ENCODE assay signal across 11 cellular contexts in the genomic region with DNA sequence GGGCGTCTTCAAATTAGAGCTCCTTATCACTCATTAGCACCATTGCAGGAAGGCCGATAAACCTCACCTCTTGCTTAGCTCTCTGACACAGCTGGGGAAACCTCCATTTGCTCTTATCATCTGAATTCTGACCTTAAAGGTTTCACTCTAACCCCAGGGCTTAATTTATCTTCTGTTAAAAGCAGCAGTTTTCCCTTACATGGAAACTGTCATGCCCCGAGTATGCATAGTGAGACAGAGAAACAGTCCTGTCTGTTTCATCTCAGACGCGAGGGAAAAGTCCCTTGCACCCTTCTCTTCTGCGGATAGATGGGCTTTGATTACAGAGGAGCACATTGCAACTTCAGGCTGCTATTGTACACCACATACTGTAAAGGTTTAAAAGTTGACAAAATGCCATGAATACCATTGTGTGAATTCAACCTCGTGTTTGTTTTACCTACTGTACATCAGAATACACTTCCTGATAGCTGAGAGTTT.
DNase-seq lines count a peak whose midpoint lies in the region; ATAC-seq lines count a peak whose summit lies in the region.
"Had no signal": no experiment of that assay in that cellular context is flagged by ENCODE, and none has a peak within 500 bp of the region (broad histone marks: within the 10 kb centered on the region; RNA-seq: fewer than 3 reads in every experiment).

No MANE protein-coding gene starts in this region.

- H3K36me3 Mint-ChIP-seq in activated CD8-positive, alpha-beta T cell treated with anti-CD3 and anti-CD28 coated beads, Interleukin-2, amount 10 ng/mL, durations not matched to agents 7 days and 5 days (ENCODE audit: low read depth): no peaks in the 10 kb centered on the region

- H3K9ac ChIP-seq in adipocyte (ENCODE audit: low read length): no peak overlapping the region

- H3K27ac Mint-ChIP-seq in activated CD8-positive, alpha-beta T cell treated with anti-CD3 and anti-CD28 coated beads, Interleukin-2, amount 10 ng/mL, durations not matched to agents 7 days and 5 days: no peak overlapping the region

- peaks cover 15% of the 10 kb centered on the region for H3K4me1 ChIP-seq in adipocyte (ENCODE audit: control insufficient read depth, insufficient read depth, low read length)

- no peaks in the 10 kb centered on the region for H3K36me3 ChIP-seq in adipocyte (ENCODE audit: control insufficient read depth, insufficient read depth, low read length, severe bottlenecking)

- no peak overlapping the region for H3K4me3 ChIP-seq in adipocyte (ENCODE audit: low read length)
- H3K4me3 ChIP-seq: body of pancreas had no signal

- POLR2A ChIA-PET in activated CD8-positive, alpha-beta T cell treated with anti-CD3 and anti-CD28 coated beads, Interleukin-2, amount 10 ng/mL, durations not matched to agents 7 days and 5 days (lab: Charles Lee): no interaction called here

- CTCF ChIA-PET in activated CD8-positive, alpha-beta T cell treated with anti-CD3 and anti-CD28 coated beads, Interleukin-2, amount 10 ng/mL, durations not matched to agents 7 days and 5 days (lab: Charles Lee): no interaction called here

- H3K4me3 Mint-ChIP-seq in activated CD8-positive, alpha-beta T cell treated with anti-CD3 and anti-CD28 coated beads, Interleukin-2, amount 10 ng/mL, durations not matched to agents 7 days and 5 days: no peak overlapping the region

- H3K9me3 ChIP-seq in adipocyte (ENCODE audit: control insufficient read depth, low read length): no peaks in the 10 kb centered on the region
- H3K9me3 ChIP-seq: body of pancreas had no signal

- ATAC-seq in GM18508 (IDR thresholded peaks at IDR 0.05; ENCODE audit: insufficient read depth, unreplicated experiment): peak; percentile 43
- peak; percentile 35 for ATAC-seq in HG03175 (IDR thresholded peaks at IDR 0.05; ENCODE audit: unreplicated experiment)
- no peak for ATAC-seq in activated CD8-positive, alpha-beta T cell treated with anti-CD3 and anti-CD28 coated beads, Interleukin-2, amount 10 ng/mL, durations not matched to agents 7 days and 5 days
- ATAC-seq: body of pancreas had no signal

- no peaks in the 10 kb centered on the region for H3K27me3 ChIP-seq in adipocyte (replicated peaks; ENCODE audit: control insufficient read depth, insufficient read depth, low read length)
- H3K27me3 ChIP-seq: body of pancreas had no signal

- H3K4me1 Mint-ChIP-seq in activated CD8-positive, alpha-beta T cell treated with anti-CD3 and anti-CD28 coated beads, Interleukin-2, amount 10 ng/mL, durations not matched to agents 7 days and 5 days (ENCODE audit: low read depth): no peaks in the 10 kb centered on the region

- no peaks in the 10 kb centered on the region for H3K27me3 Mint-ChIP-seq in activated CD8-positive, alpha-beta T cell treated with anti-CD3 and anti-CD28 coated beads, Interleukin-2, amount 10 ng/mL, durations not matched to agents 7 days and 5 days (ENCODE audit: low read depth)

- no peaks in the 10 kb centered on the region for H3K9me3 Mint-ChIP-seq in activated CD8-positive, alpha-beta T cell treated with anti-CD3 and anti-CD28 coated beads, Interleukin-2, amount 10 ng/mL, durations not matched to agents 7 days and 5 days (ENCODE audit: insufficient read depth)

- DNase-seq in adipocyte (ENCODE audit: low read depth) (peak; percentile 47), left kidney (ENCODE audit: low read depth, low spot score) (peak; percentile 5), GOT3 (lab: John Stamatoyannopoulos, UW) (no peak), A172 (ENCODE audit: low spot score) (no peak)
- no peak for DNase-seq in activated CD8-positive, alpha-beta T cell treated with anti-CD3 and anti-CD28 coated beads, Interleukin-2, amount 10 ng/mL, durations not matched to agents 7 days and 5 days
- DNase-seq in central memory CD4-positive, alpha-beta T cell: no peak
- DNase-seq: body of pancreas, HCEC 1CT, NCI-H2171 treated with DMSO at 0.1 percent for 48 hours had no signal

Comparison
In these comparisons a context has a peak if more than half of its experiments do, and no peak if none do; other contexts are left out.
1. DNase-seq: peak in adipocyte (single experiment) and left kidney (single experiment); none in activated CD8-positive, alpha-beta T cell treated with anti-CD3 and anti-CD28 coated beads, Interleukin-2, amount 10 ng/mL, durations not matched to agents 7 days and 5 days (single experiment), GOT3 (single experiment), A172 (single experiment) and central memory CD4-positive, alpha-beta T cell (single experiment).